In genomic region chr3:17356581-17356980, GRCh38 we compare ENCODE assay signal across 24 cellular contexts.
"Had no signal": no experiment of that assay in that cellular context is flagged by ENCODE, and none has a peak within 500 bp of the region (broad histone marks: within the 10 kb centered on the region; RNA-seq: fewer than 3 reads in every experiment).

No MANE protein-coding gene starts in this region.

- H3K36me3 ChIP-seq: esophagus muscularis mucosa, gastrocnemius medialis, thoracic aorta had no signal

- H3K4me1 ChIP-seq: esophagus muscularis mucosa had no signal

- H3K27me3 ChIP-seq: esophagus muscularis mucosa, gastrocnemius medialis had no signal

- H3K4me3 ChIP-seq: esophagus muscularis mucosa, gastrocnemius medialis, thoracic aorta had no signal

- H3K9me3 ChIP-seq: esophagus muscularis mucosa, gastrocnemius medialis, thoracic aorta had no signal

- ATAC-seq: activated T-cell treated with anti-CD3 and anti-CD28 coated beads, Interleukin-2, amount 50 U/mL, for 4 hours; activated T-helper 17 cell treated with anti-CD3 and anti-CD28 coated beads, Interleukin-2, amount 50 U/mL, for 72 hours; gastrocnemius medialis; natural killer cell; sciatic nerve; stimulated activated effector memory CD8-positive, alpha-beta T cell treated with anti-CD3 and anti-CD28 coated beads, Interleukin-12 subunit alpha, Interleukin-12 subunit beta, amount 100 ng/mL, for 72 hours had no signal

- H3K27ac ChIP-seq: esophagus muscularis mucosa, gastrocnemius medialis, thoracic aorta, VCaP had no signal

- DNase-seq: activated CD4-positive, alpha-beta memory T cell treated with anti-CD3 and anti-CD28 coated beads, Interleukin-2, amount 10 ng/mL, durations not matched to agents 7 days and 5 days; activated CD4-positive, alpha-beta T cell treated with anti-CD3 and anti-CD28 coated beads for 1 hour; activated CD4-positive, alpha-beta T cell treated with anti-CD3 and anti-CD28 coated beads, Interleukin-2, amount 10 ng/mL, durations not matched to agents 7 days and 5 days; activated gamma-delta T cell treated with Interleukin-2 at 50 U/mL for 16 hours; activated naive CD4-positive, alpha-beta T cell treated with anti-CD3 and anti-CD28 coated beads, Interleukin-2, amount 50 U/mL, for 16 hours; activated T-cell treated with anti-CD3 and anti-CD28 coated beads, Interleukin-2, amount 50 U/mL, for 4 hours; amygdala; endodermal cell; gastrocnemius medialis; glutamatergic neuron; immature natural killer cell; kidney; mesenchymal stem cell; natural killer cell; small intestine; stimulated activated CD4-positive, alpha-beta T cell treated with anti-CD3 and anti-CD28 coated beads, Interleukin-4, amount 100 ng/mL, for 24 hours; T-helper 9 cell; trophoblast cell had no signal
